ENCODE assay signal across 1 cellular context in the genomic region with DNA sequence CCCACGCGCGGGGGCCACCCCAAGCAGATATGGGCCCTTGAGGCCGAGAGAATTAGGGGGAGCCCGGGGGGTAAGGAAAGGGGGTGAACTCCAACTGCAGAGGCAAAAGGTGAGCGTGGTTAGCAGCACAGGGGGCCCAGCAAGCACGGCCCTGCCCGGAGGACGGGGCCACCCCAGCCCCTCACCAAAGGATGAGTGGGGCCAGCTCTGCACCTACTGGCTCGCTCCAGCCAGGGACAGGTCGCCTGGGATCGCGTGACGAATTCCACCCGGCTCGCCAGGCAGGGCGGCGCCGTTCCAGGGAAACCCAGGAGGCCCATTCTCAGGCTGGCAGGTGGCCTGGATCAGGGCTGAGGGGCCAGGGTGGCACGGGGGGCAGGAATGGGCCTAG.
TF ChIP-seq lines count a peak whose summit lies in the region.

No MANE protein-coding gene starts in this region.

TF ChIP-seq in HCT116, 20 proteins besides CTCF, POLR2A, EP300 and RAD21 (continued from another document):
- TF ChIP-seq, protein P1, sequence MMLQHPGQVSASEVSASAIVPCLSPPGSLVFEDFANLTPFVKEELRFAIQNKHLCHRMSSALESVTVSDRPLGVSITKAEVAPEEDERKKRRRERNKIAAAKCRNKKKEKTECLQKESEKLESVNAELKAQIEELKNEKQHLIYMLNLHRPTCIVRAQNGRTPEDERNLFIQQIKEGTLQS (IDR thresholded peaks at IDR 0.05) = no peak
- TF ChIP-seq EGR1 (IDR thresholded peaks at IDR 0.05; ENCODE audit: low read depth) (no peak), SRF (IDR thresholded peaks at IDR 0.05; ENCODE audit: low read depth) (no peak), EZH2phosphoT487 (IDR thresholded peaks at IDR 0.05; ENCODE audit: borderline replicate concordance) (no peak), POLR2AphosphoS5 (IDR thresholded peaks at IDR 0.05; ENCODE audit: low read depth, low read length) (no peak), EZH2 (IDR thresholded peaks at IDR 0.05) (no peak), MAX (IDR thresholded peaks at IDR 0.05) (no peak), YY1 (IDR thresholded peaks at IDR 0.05; ENCODE audit: extremely low read depth, insufficient replicate concordance, low read depth, low read length) (no peak), TCF7L2 (IDR thresholded peaks at IDR 0.05; ENCODE audit: borderline replicate concordance, extremely low read depth, insufficient read depth, insufficient read length) (no peak), FOSL1 (IDR thresholded peaks at IDR 0.05; ENCODE audit: low read depth) (no peak), ZFX (IDR thresholded peaks at IDR 0.05) (no peak), ZNF274 (IDR thresholded peaks at IDR 0.05; ENCODE audit: low read depth, low read length) (no peak)
- TF ChIP-seq, protein P2, sequence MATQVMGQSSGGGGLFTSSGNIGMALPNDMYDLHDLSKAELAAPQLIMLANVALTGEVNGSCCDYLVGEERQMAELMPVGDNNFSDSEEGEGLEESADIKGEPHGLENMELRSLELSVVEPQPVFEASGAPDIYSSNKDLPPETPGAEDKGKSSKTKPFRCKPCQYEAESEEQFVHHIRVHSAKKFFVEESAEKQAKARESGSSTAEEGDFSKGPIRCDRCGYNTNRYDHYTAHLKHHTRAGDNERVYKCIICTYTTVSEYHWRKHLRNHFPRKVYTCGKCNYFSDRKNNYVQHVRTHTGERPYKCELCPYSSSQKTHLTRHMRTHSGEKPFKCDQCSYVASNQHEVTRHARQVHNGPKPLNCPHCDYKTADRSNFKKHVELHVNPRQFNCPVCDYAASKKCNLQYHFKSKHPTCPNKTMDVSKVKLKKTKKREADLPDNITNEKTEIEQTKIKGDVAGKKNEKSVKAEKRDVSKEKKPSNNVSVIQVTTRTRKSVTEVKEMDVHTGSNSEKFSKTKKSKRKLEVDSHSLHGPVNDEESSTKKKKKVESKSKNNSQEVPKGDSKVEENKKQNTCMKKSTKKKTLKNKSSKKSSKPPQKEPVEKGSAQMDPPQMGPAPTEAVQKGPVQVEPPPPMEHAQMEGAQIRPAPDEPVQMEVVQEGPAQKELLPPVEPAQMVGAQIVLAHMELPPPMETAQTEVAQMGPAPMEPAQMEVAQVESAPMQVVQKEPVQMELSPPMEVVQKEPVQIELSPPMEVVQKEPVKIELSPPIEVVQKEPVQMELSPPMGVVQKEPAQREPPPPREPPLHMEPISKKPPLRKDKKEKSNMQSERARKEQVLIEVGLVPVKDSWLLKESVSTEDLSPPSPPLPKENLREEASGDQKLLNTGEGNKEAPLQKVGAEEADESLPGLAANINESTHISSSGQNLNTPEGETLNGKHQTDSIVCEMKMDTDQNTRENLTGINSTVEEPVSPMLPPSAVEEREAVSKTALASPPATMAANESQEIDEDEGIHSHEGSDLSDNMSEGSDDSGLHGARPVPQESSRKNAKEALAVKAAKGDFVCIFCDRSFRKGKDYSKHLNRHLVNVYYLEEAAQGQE (IDR thresholded peaks at IDR 0.05; ENCODE audit: low read depth) = no peak
